In the genomic region with DNA sequence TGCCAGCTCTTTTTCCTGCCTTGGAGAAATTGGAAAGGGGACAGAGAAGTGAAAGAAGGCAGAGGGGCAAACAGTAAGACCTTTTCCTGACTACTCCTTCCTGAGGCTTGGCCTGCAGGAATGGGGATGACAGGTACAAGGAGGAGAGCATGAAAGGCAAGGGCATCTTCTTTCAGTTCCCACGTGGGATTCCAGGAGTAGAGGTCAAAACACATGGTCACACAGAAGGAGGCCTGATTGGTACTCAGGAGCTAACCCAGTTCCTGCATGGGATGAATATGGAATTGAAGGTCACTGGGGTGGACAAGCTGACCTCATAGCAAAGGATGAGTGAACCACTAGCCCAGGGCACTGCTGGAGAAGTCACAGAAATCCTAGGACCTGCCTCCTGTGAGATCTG, we compare ENCODE assay signal across 19 cellular contexts.
DNase-seq lines count a peak whose midpoint lies in the region; ATAC-seq and TF ChIP-seq lines count a peak whose summit lies in the region.
"Had no signal": no experiment of that assay in that cellular context is flagged by ENCODE, and none has a peak within 500 bp of the region (broad histone marks: within the 10 kb centered on the region; RNA-seq: fewer than 3 reads in every experiment).

No MANE protein-coding gene starts in this region.

- no TSS peak for BruUV-seq in IMR-90 (replicated peaks; lab: Mats Ljungman, UMichigan)

- dilution Hi-C loops in IMR-90 (cut with HindIII; ENCODE audit: low sequenced_read_pairs, unreplicated experiment): no loop called here

- intact Hi-C loops in IMR-90 (cut with micrococcal nuclease) (no loop called here), gastrocnemius medialis (cut with DNase I; ENCODE audit: low total_unique reads) (loop anchor here (2.0 to 5.0 kb wide), 3 partner anchors 197 to 338 kb away; a partner anchor contains a TSS), mucosa of descending colon (cut with DNase I, micrococcal nuclease) (loop anchor here in 1 of 2 donors (10.0 kb wide), 1 partner anchor 195 kb away; a partner anchor contains a TSS)

- peaks cover 6% of the 10 kb centered on the region; the same call in 1 of the 2 replicates for H3K9me1 ChIP-seq in IMR-90 (ENCODE audit: insufficient read depth, low read length)

- POLR2A ChIA-PET in IMR-90 (lab: Charles Lee; ENCODE audit: unreplicated experiment): no interaction called here

- H3K4ac ChIP-seq in IMR-90 (ENCODE audit: low read depth, low read length): peak overlapping the region; percentile 47; the same call in 1 of the 2 replicates
- no peak overlapping the region for H3K4ac ChIP-seq in mesenchymal stem cell (ENCODE audit: low read depth in 1 of 2, low read length in 2 of 2)

- TF ChIP-seq POLR2A in IMR-90 (IDR thresholded peaks at IDR 0.05; ENCODE audit: low read depth, low read length): no peak
- no peak for TF ChIP-seq POLR2A in gastrocnemius medialis (IDR thresholded peaks at IDR 0.05)

- peak overlapping the region; percentile 46 for H2AK5ac ChIP-seq in IMR-90 (ENCODE audit: low read depth, low read length)
- H2AK5ac ChIP-seq in mesenchymal stem cell (ENCODE audit: low read length, severe bottlenecking): no peak overlapping the region

- no peaks in the 10 kb centered on the region for H3K9me3 ChIP-seq in IMR-90 (ENCODE audit: control insufficient read depth, insufficient read depth, low read length)
- no peaks in the 10 kb centered on the region for H3K9me3 ChIP-seq in mesenchymal stem cell (ENCODE audit: control insufficient read depth, low read length)
- no peaks in the 10 kb centered on the region for H3K9me3 ChIP-seq in gastrocnemius medialis
- no peaks in the 10 kb centered on the region for H3K9me3 ChIP-seq in mucosa of descending colon
- H3K9me3 ChIP-seq: BE2C; BLaER1 treated with 17β-estradiol and CSF1 and Interleukin-3, amounts not matched to agents 10 nM and 100 nM had no signal

- H3K56ac ChIP-seq in IMR-90 (ENCODE audit: extremely low read depth, insufficient read depth, low read length): no peak overlapping the region

- H3K27ac ChIP-seq in IMR-90 (ENCODE audit: insufficient read depth, low read length) (no peak overlapping the region), mesenchymal stem cell (ENCODE audit: low read length, poor library complexity, severe bottlenecking) (no peak overlapping the region), gastrocnemius medialis (peak overlapping the region; percentile 80 to 92 (median 87))
- H3K27ac ChIP-seq: BLaER1 treated with 17β-estradiol and CSF1 and Interleukin-3, amounts not matched to agents 10 nM and 100 nM had no signal

- H4K91ac ChIP-seq in IMR-90 (ENCODE audit: insufficient read depth, low read depth, low read length): peak overlapping the region; percentile 31; the same call in 1 of the 2 replicates
- no peak overlapping the region for H4K91ac ChIP-seq in mesenchymal stem cell (ENCODE audit: low read length)

- no peak overlapping the region for H2BK5ac ChIP-seq in IMR-90 (ENCODE audit: low read depth, low read length, poor library complexity, severe bottlenecking)
- no peak overlapping the region for H2BK5ac ChIP-seq in mesenchymal stem cell (ENCODE audit: low read depth, low read length, poor library complexity, severe bottlenecking)

- H2BK120ac ChIP-seq in IMR-90 (ENCODE audit: low read depth, low read length) (peak overlapping the region; percentile 56), mesenchymal stem cell (ENCODE audit: low read depth, low read length) (no peak overlapping the region)

- ATAC-seq in IMR-90 (ENCODE audit: low read depth) (no peak), gastrocnemius medialis (no peak), mucosa of descending colon (no peak)
- ATAC-seq: GM12878 had no signal

- DNase-seq in IMR-90: no peak
- DNase-seq in mesenchymal stem cell: no peak
- DNase-seq in gastrocnemius medialis: no peak
- DNase-seq in mucosa of descending colon: no peak
- no peak for DNase-seq in stimulated activated CD4-positive, alpha-beta T cell treated with anti-CD3 and anti-CD28 coated beads, Interleukin-2, amount 100 ng/mL, for 48 hours
- DNase-seq in 8988T: no peak
- DNase-seq: ACHN; AML-193; BE2C; CD4-positive, alpha-beta T cell; CD8-positive, alpha-beta memory T cell; DMS 273 treated with DMSO at 0.1 percent for 48 hours; DMS79; EL; GDM1; GOT3; HCEC 1CT had no signal

- H3K18ac ChIP-seq in IMR-90 (ENCODE audit: low read depth, low read length): no peak overlapping the region
- H3K18ac ChIP-seq in mesenchymal stem cell (ENCODE audit: low read depth in 1 of 2, low read length in 2 of 2): peak overlapping the region; percentile 3 to 77

- H2BK15ac ChIP-seq in IMR-90 (ENCODE audit: low read depth, low read length): peak overlapping the region; percentile 54; the same call in 1 of the 3 replicates
- no peak overlapping the region for H2BK15ac ChIP-seq in mesenchymal stem cell (ENCODE audit: low read depth, poor library complexity, severe bottlenecking)

- 60% methylated on average over 1 of the region's 1 CpG; no CpG with 5 or more reads in 1 of the 2 experiments for WGBS in IMR-90 (ENCODE audit: extremely low coverage in 2 of 2, insufficient read length in 1 of 2), 2 experiments
- 93% methylated on average over 1 of the region's 1 CpG for WGBS in mesenchymal stem cell

- H2AFZ ChIP-seq in IMR-90 (replicated peaks; ENCODE audit: low read length, poor library complexity): peak overlapping the region; percentile 17
- H2AFZ ChIP-seq in mesenchymal stem cell (ENCODE audit: low read depth, low read length): no peak overlapping the region

- H3K23ac ChIP-seq in IMR-90 (ENCODE audit: low read depth, low read length) (no peak overlapping the region), mesenchymal stem cell (ENCODE audit: low read length in 2 of 2) (no peak overlapping the region)

- no peak for TF ChIP-seq CTCF in IMR-90 (conservative IDR thresholded peaks at IDR 0.05; ENCODE audit: low read depth, low read length)
- TF ChIP-seq CTCF in gastrocnemius medialis (IDR thresholded peaks at IDR 0.05 in 4 of 5, conservative IDR thresholded peaks at IDR 0.05 in 1 of 5): no peak
- TF ChIP-seq CTCF in mucosa of descending colon (IDR thresholded peaks at IDR 0.05): no peak

- H2AK9ac ChIP-seq in IMR-90 (replicated peaks; ENCODE audit: low read depth, low read length, poor library complexity): no peak overlapping the region

- peak overlapping the region; percentile 76; the same call in 1 of the 2 replicates for H2BK20ac ChIP-seq in IMR-90 (ENCODE audit: low read depth, low read length)

- H4K8ac ChIP-seq in IMR-90 (ENCODE audit: low read depth in 2 of 2, low read length in 2 of 2) (0 out of 4 replicates have a peak overlapping the region, but pooled peaks of 1 of the 2 experiments have one; percentile 9), mesenchymal stem cell (ENCODE audit: low read length) (no peak overlapping the region)

- H3K4me3 ChIP-seq in IMR-90 (ENCODE audit: insufficient read depth, low read depth, low read length): no peak overlapping the region
- no peak overlapping the region for H3K4me3 ChIP-seq in mesenchymal stem cell (ENCODE audit: insufficient read depth in 1 of 2, low read depth in 1 of 2, low read length in 2 of 2)
- no peak overlapping the region for H3K4me3 ChIP-seq in gastrocnemius medialis
- H3K4me3 ChIP-seq in mucosa of descending colon: no peak overlapping the region
- H3K4me3 ChIP-seq: BLaER1 treated with 17β-estradiol and CSF1 and Interleukin-3, amounts not matched to agents 10 nM and 100 nM; GM12878 had no signal

- CTCF ChIA-PET in IMR-90 (lab: Yijun Ruan, JAX): interaction anchor here (1.5 kb wide), 1 partner anchor 8 kb away, joined by 5 read pairs; no protein-coding TSS in a partner anchor

- H3K79me1 ChIP-seq in IMR-90 (ENCODE audit: low read depth in 1 of 2, low read length in 2 of 2) (no peaks in the 10 kb centered on the region), mesenchymal stem cell (replicated peaks; ENCODE audit: low read length, poor library complexity, severe bottlenecking) (no peaks in the 10 kb centered on the region)

- no peak overlapping the region for H4K5ac ChIP-seq in IMR-90 (ENCODE audit: low read depth, low read length)

- H2BK12ac ChIP-seq in mesenchymal stem cell (ENCODE audit: low read length in 2 of 2): peak overlapping the region; percentile 12 to 17

- in situ Hi-C loops in IMR-90 (cut with MboI; ENCODE audit: low sequenced_read_pairs) (loop anchor here (10.0 kb wide), 1 partner anchor 195 kb away; a partner anchor contains a TSS), gastrocnemius medialis (cut with MboI; ENCODE audit: low sequenced_read_pairs in 4 of 4) (loop anchor here (10.0 to 25.0 kb wide), 4 partner anchors 193 to 343 kb away; a partner anchor contains a TSS)

- no peak overlapping the region for H3K4me2 ChIP-seq in IMR-90 (ENCODE audit: low read depth, low read length)
- H3K4me2 ChIP-seq in mesenchymal stem cell (ENCODE audit: low read length, poor library complexity, severe bottlenecking): no peak overlapping the region

- H3K27me3 ChIP-seq in IMR-90 (ENCODE audit: control insufficient read depth, insufficient read depth, low read length): no peaks in the 10 kb centered on the region
- H3K27me3 ChIP-seq in mesenchymal stem cell (ENCODE audit: control insufficient read depth in 1 of 2, insufficient read depth in 1 of 2, low read length in 2 of 2): no peaks in the 10 kb centered on the region
- no peaks in the 10 kb centered on the region for H3K27me3 ChIP-seq in gastrocnemius medialis
- H3K27me3 ChIP-seq: BE2C; BLaER1 treated with 17β-estradiol and CSF1 and Interleukin-3, amounts not matched to agents 10 nM and 100 nM had no signal

- H3K9ac ChIP-seq in IMR-90 (ENCODE audit: low read depth, low read length) (no peak overlapping the region), mesenchymal stem cell (ENCODE audit: low read length) (no peak overlapping the region)
- H3K9ac ChIP-seq: BLaER1 treated with 17β-estradiol and CSF1 and Interleukin-3, amounts not matched to agents 10 nM and 100 nM had no signal

- H4K20me1 ChIP-seq in IMR-90 (ENCODE audit: insufficient read depth, low read length): no peaks in the 10 kb centered on the region
- H4K20me1 ChIP-seq: BLaER1 treated with 17β-estradiol and CSF1 and Interleukin-3, amounts not matched to agents 10 nM and 100 nM had no signal

- no peaks in the 10 kb centered on the region for H3K36me3 ChIP-seq in IMR-90 (ENCODE audit: control insufficient read depth, insufficient read depth, low read length)
- H3K36me3 ChIP-seq in mesenchymal stem cell (ENCODE audit: control insufficient read depth in 1 of 2, insufficient read depth in 2 of 2, low read depth in 1 of 2, low read length in 2 of 2): no peaks in the 10 kb centered on the region
- H3K36me3 ChIP-seq in gastrocnemius medialis: no peaks in the 10 kb centered on the region
- no peaks in the 10 kb centered on the region for H3K36me3 ChIP-seq in mucosa of descending colon (ENCODE audit: low read depth)
- H3K36me3 ChIP-seq: BE2C; BLaER1 treated with 17β-estradiol and CSF1 and Interleukin-3, amounts not matched to agents 10 nM and 100 nM had no signal

- H3K4me1 ChIP-seq in IMR-90 (ENCODE audit: control insufficient read depth, insufficient read depth, low read length): peaks cover 3% of the 10 kb centered on the region
- no peaks in the 10 kb centered on the region for H3K4me1 ChIP-seq in mesenchymal stem cell (ENCODE audit: control insufficient read depth, insufficient read depth, low read depth, low read length)
- peaks cover 49 to 62% of the 10 kb centered on the region in 2 donors for H3K4me1 ChIP-seq in gastrocnemius medialis
- H3K4me1 ChIP-seq in mucosa of descending colon (ENCODE audit: low read depth): no peaks in the 10 kb centered on the region
- H3K4me1 ChIP-seq: BE2C had no signal

- H3K14ac ChIP-seq in IMR-90 (replicated peaks; ENCODE audit: low read depth, low read length) (0 out of 2 replicates have a peak overlapping the region, but pooled peaks have one; percentile 12), mesenchymal stem cell (ENCODE audit: low read length in 2 of 2) (no peak overlapping the region)

- no peak for TF ChIP-seq RAD21 in IMR-90 (IDR thresholded peaks at IDR 0.05; ENCODE audit: low read length)

Comparison
In these comparisons a context has a peak if more than half of its experiments do, and no peak if none do; other contexts are left out.
1. H3K27ac ChIP-seq: peak in gastrocnemius medialis (4 of 4); none in IMR-90 (single experiment) and mesenchymal stem cell (single experiment).